In the genomic region with DNA sequence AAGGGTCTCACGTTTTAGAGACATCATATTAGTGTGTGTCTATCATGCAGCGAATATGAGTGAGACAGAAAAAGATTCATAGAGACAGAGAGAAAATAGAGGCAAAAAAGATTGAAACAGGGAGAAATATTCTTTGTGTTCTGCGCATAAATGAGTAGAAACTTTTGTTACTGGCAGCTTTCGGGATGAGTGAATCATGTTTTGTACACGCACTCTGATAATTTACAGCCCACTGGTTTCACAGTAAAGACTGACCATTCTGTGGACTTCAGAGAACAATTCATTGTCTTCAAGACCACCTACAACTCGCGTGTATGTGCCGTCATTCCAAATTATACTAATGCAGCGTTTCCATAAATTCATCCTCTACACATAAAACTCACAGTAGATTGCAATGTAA, we compare ENCODE assay signal across 7 cellular contexts.
"Had no signal": no experiment of that assay in that cellular context is flagged by ENCODE, and none has a peak within 500 bp of the region (broad histone marks: within the 10 kb centered on the region; RNA-seq: fewer than 3 reads in every experiment).

No MANE protein-coding gene starts in this region.

- H3K27ac ChIP-seq: GM23248, HL-60 had no signal

- H3K27ac Mint-ChIP-seq: IgD-negative memory B cell had no signal

- DNase-seq: GM23248, GOT3, H7, HCEC 1CT had no signal

- ATAC-seq: HepG2 had no signal

- H2AFZ ChIP-seq: GM23248 had no signal

- H3K4me1 Mint-ChIP-seq: IgD-negative memory B cell had no signal

- FAIRE-seq: HepG2 had no signal

- H3K9ac ChIP-seq: GM23248 had no signal

- H3K4me3 Mint-ChIP-seq: IgD-negative memory B cell had no signal

- H3K4me3 ChIP-seq: GM23248 had no signal
